ENCODE assay signal across 8 cellular contexts in genomic region chr14:24806061-24806678, GRCh38.
A peak's percentile ranks its signal among the peaks of the same experiment; 100 is the strongest.
DNase-seq lines count a peak whose midpoint lies in the region; ATAC-seq and TF ChIP-seq lines count a peak whose summit lies in the region.

No MANE protein-coding gene starts in this region.

- H3K27me3 Mint-ChIP-seq in HFFc6 (ENCODE audit: insufficient read depth) = no peaks in the 10 kb centered on the region
- peaks cover 8% of the 10 kb centered on the region for H3K27me3 Mint-ChIP-seq in activated naive CD8-positive, alpha-beta T cell treated with anti-CD3 and anti-CD28 coated beads, Interleukin-2, amount 50 U/mL, for 24 hours
- peaks cover 25% of the 10 kb centered on the region for H3K27me3 Mint-ChIP-seq in stimulated activated memory B cell treated with anti-CD40 and anti-IgM and Interleukin-4, amounts not matched to agents 10 μg/mL and 1 μg/mL and 100 μg/mL, for 72 hours

- H3K4me1 Mint-ChIP-seq in HFFc6 (ENCODE audit: low read depth) = peaks cover 7% of the 10 kb centered on the region; the same call in 1 of the 2 replicates
- H3K4me1 Mint-ChIP-seq in activated naive CD8-positive, alpha-beta T cell treated with anti-CD3 and anti-CD28 coated beads, Interleukin-2, amount 50 U/mL, for 24 hours = no peaks in the 10 kb centered on the region
- no peaks in the 10 kb centered on the region for H3K4me1 Mint-ChIP-seq in stimulated activated memory B cell treated with anti-CD40 and anti-IgM and Interleukin-4, amounts not matched to agents 10 μg/mL and 1 μg/mL and 100 μg/mL, for 72 hours

- DNase-seq in GM10248 (ENCODE audit: extremely low spot score) = peak; percentile 43
- peak; percentile 33 for DNase-seq in HFFc6
- DNase-seq in NCI-H69 (lab: John Stamatoyannopoulos, UW) = peak; percentile 67
- peak; percentile 54 for DNase-seq in activated naive CD8-positive, alpha-beta T cell treated with anti-CD3 and anti-CD28 coated beads, Interleukin-2, amount 50 U/mL, for 24 hours
- no peak for DNase-seq in right atrium auricular region (ENCODE audit: low spot score)
- DNase-seq in sigmoid colon = peak; percentile 74

- no peak for TF ChIP-seq POLR2A in sigmoid colon (IDR thresholded peaks at IDR 0.05)

- H3K36me3 Mint-ChIP-seq in HFFc6 (ENCODE audit: low read depth) = no peaks in the 10 kb centered on the region
- H3K36me3 Mint-ChIP-seq in activated naive CD8-positive, alpha-beta T cell treated with anti-CD3 and anti-CD28 coated beads, Interleukin-2, amount 50 U/mL, for 24 hours (ENCODE audit: low read depth) = no peaks in the 10 kb centered on the region
- no peaks in the 10 kb centered on the region for H3K36me3 Mint-ChIP-seq in stimulated activated memory B cell treated with anti-CD40 and anti-IgM and Interleukin-4, amounts not matched to agents 10 μg/mL and 1 μg/mL and 100 μg/mL, for 72 hours

- TF ChIP-seq CTCF in GM10248 (IDR thresholded peaks at IDR 0.05; ENCODE audit: control extremely low read depth, extremely low read depth, low read depth, missing control alignments) (peak; percentile 70), HFFc6 (IDR thresholded peaks at IDR 0.05) (peak; percentile 86), right atrium auricular region (IDR thresholded peaks at IDR 0.05) (peak; percentile 68 to 90), sigmoid colon (IDR thresholded peaks at IDR 0.05) (peak; percentile 46 to 89 (median 78))

- CTCF ChIA-PET in GM10248 (lab: Yijun Ruan, JAX) = interaction anchor here (0.8 to 5.1 kb wide), 33 partner anchors 9 to 594 kb away, joined by 3 to 84 read pairs (median 4); no protein-coding TSS in a partner anchor

- no peak overlapping the region for H3K27ac ChIP-seq in right atrium auricular region
- peak overlapping the region in 1 of 4 donors; percentile 11 for H3K27ac ChIP-seq in sigmoid colon

- H3K4me3 ChIP-seq in right atrium auricular region (no peak overlapping the region), sigmoid colon (no peak overlapping the region)

- H3K27me3 ChIP-seq in right atrium auricular region (no peaks in the 10 kb centered on the region), sigmoid colon (no peaks in the 10 kb centered on the region)

- H3K4me1 ChIP-seq in right atrium auricular region (peaks cover 0 to 23% of the 10 kb centered on the region in 2 donors), sigmoid colon (peaks cover 0 to 17% (median 2%) of the 10 kb centered on the region in 4 donors)

- H3K9me3 ChIP-seq in right atrium auricular region = no peaks in the 10 kb centered on the region
- no peaks in the 10 kb centered on the region for H3K9me3 ChIP-seq in sigmoid colon

- WGBS in sigmoid colon, 2 donors = 9 to 40% methylated on average over 9 of the region's 9 CpGs

- TF ChIP-seq EP300 in sigmoid colon (IDR thresholded peaks at IDR 0.05) = no peak

- ATAC-seq in activated naive CD8-positive, alpha-beta T cell treated with anti-CD3 and anti-CD28 coated beads, Interleukin-2, amount 50 U/mL, for 24 hours = no peak
- no peak for ATAC-seq in stimulated activated memory B cell treated with anti-CD40 and anti-IgM and Interleukin-4, amounts not matched to agents 10 μg/mL and 1 μg/mL and 100 μg/mL, for 72 hours
- no peak for ATAC-seq in GM19455 (IDR thresholded peaks at IDR 0.05; ENCODE audit: unreplicated experiment)

- POLR2A ChIA-PET in GM10248 (lab: Yijun Ruan, JAX) = no interaction called here

- H3K27ac Mint-ChIP-seq in HFFc6 = no peak overlapping the region
- no peak overlapping the region for H3K27ac Mint-ChIP-seq in activated naive CD8-positive, alpha-beta T cell treated with anti-CD3 and anti-CD28 coated beads, Interleukin-2, amount 50 U/mL, for 24 hours
- no peak overlapping the region for H3K27ac Mint-ChIP-seq in stimulated activated memory B cell treated with anti-CD40 and anti-IgM and Interleukin-4, amounts not matched to agents 10 μg/mL and 1 μg/mL and 100 μg/mL, for 72 hours

- intact Hi-C loops in sigmoid colon (cut with DNase I) = loop anchor here (1.0 to 5.0 kb wide), 3 partner anchors 243 to 346 kb away; no protein-coding TSS in a partner anchor

- H3K9me3 Mint-ChIP-seq in HFFc6 = no peaks in the 10 kb centered on the region
- H3K9me3 Mint-ChIP-seq in activated naive CD8-positive, alpha-beta T cell treated with anti-CD3 and anti-CD28 coated beads, Interleukin-2, amount 50 U/mL, for 24 hours = no peaks in the 10 kb centered on the region
- no peaks in the 10 kb centered on the region for H3K9me3 Mint-ChIP-seq in stimulated activated memory B cell treated with anti-CD40 and anti-IgM and Interleukin-4, amounts not matched to agents 10 μg/mL and 1 μg/mL and 100 μg/mL, for 72 hours

- H3K4me3 Mint-ChIP-seq in HFFc6 = no peak overlapping the region
- H3K4me3 Mint-ChIP-seq in activated naive CD8-positive, alpha-beta T cell treated with anti-CD3 and anti-CD28 coated beads, Interleukin-2, amount 50 U/mL, for 24 hours = no peak overlapping the region
- no peak overlapping the region for H3K4me3 Mint-ChIP-seq in stimulated activated memory B cell treated with anti-CD40 and anti-IgM and Interleukin-4, amounts not matched to agents 10 μg/mL and 1 μg/mL and 100 μg/mL, for 72 hours

- H3K36me3 ChIP-seq in right atrium auricular region (no peaks in the 10 kb centered on the region), sigmoid colon (no peaks in the 10 kb centered on the region)
